ENCODE assay signal across 8 cellular contexts in the genomic region with DNA sequence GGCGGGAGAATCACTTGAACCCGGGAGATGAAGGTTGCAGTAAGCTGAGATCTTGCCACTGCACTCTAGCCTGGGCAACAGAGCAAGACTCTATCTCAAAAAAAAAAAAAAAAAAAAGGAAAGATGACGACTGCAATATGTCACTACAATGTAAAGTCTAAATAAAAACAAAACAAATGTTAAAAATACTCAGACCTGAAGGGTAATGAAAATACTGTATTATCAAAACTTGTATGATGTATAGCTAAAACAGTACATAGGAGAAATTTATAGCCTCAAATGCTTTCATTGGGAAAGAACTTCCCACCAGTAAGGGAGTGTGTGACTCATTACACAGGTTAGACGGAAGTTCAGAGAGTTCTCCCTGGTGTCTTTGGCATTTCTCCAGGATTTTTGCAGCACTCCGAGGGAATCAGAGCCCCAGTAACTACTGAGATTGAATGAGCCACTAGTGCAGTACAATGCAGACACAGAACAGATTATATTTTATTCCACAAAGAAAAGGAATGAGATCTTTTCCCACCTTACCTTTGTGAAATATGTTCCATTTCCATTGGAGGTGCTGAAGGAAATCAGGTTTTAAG. TPM values are rescaled to one million over a fixed set of nuclear protein-coding genes. Genes with fewer than 3 reads are reported as not detected.
DNase-seq lines count a peak whose midpoint lies in the region; ATAC-seq lines count a peak whose summit lies in the region.

No MANE protein-coding gene starts in this region.

- intact Hi-C loops in sciatic nerve (cut with DNase I): no loop called here

- DNase-seq in HT1080 (ENCODE audit: low read depth) (peak; percentile 81), NCI-H748 treated with DMSO at 0.1 percent for 48 hours (lab: John Stamatoyannopoulos, UW) (peak; percentile 41), sciatic nerve (ENCODE audit: low spot score) (no peak)
- no peak for DNase-seq in effector CD8-positive, alpha-beta T cell (lab: John Stamatoyannopoulos, UW)

- ATAC-seq in esophagus mucosa (peak; percentile 93), sciatic nerve (peak; percentile 62), HG02884 (IDR thresholded peaks at IDR 0.05; ENCODE audit: unreplicated experiment) (no peak), GM21528 (IDR thresholded peaks at IDR 0.05; ENCODE audit: low FRiP score, unreplicated experiment) (no peak), GM18909 (IDR thresholded peaks at IDR 0.05; ENCODE audit: poor library complexity, unreplicated experiment) (no peak)

RNA-seq across cellular contexts. Expression of a gene that starts 12.5 kb away (rescaled TPM):
- total RNA-seq in HT1080 (2014; rRNA removed; shearing (Covaris generic)): 10.7 and 15.5 TPM in 2 replicates
- polyA plus RNA-seq in HT1080 (2015; cell fraction: cytosol; rRNA removed): 17.0 and 24.9 TPM in 2 replicates
- 60.4 and 65.2 TPM in 2 replicates for polyA plus RNA-seq in HT1080 (2015; cell fraction: nucleus; rRNA removed)
- total RNA-seq in esophagus mucosa (19.8 TPM), sciatic nerve (40.9 TPM)

RNA-seq across cellular contexts. Expression of a gene that starts 25.0 kb away (rescaled TPM):
- total RNA-seq in HT1080 (2014; rRNA removed; shearing (Covaris generic)): 25.2 and 38.1 TPM in 2 replicates
- 33.3 and 34.3 TPM in 2 replicates for polyA plus RNA-seq in HT1080 (2015; cell fraction: cytosol; rRNA removed)
- 106 and 117 TPM in 2 replicates for polyA plus RNA-seq in HT1080 (2015; cell fraction: nucleus; rRNA removed)
- 32.2 TPM for total RNA-seq in esophagus mucosa
- total RNA-seq in sciatic nerve: 30.8 TPM

Comparison
In these comparisons a context has a peak if more than half of its experiments do, and no peak if none do; other contexts are left out.
1. DNase-seq: peak in HT1080 (single experiment) and NCI-H748 treated with DMSO at 0.1 percent for 48 hours (single experiment); none in sciatic nerve (single experiment) and effector CD8-positive, alpha-beta T cell (single experiment).
2. ATAC-seq: peak in esophagus mucosa (single experiment) and sciatic nerve (single experiment); none in HG02884 (single experiment), GM21528 (single experiment) and GM18909 (single experiment).